ENCODE assay signal across 8 cellular contexts in genomic region chr5:1409386-1410110, GRCh38. TPM values are rescaled to one million over a fixed set of nuclear protein-coding genes. Genes with fewer than 3 reads are reported as not detected.
DNase-seq lines count a peak whose midpoint lies in the region; ATAC-seq, FAIRE-seq and TF ChIP-seq lines count a peak whose summit lies in the region.

No MANE protein-coding gene starts in this region.

- H3K27ac Mint-ChIP-seq in Calu3 (ENCODE audit: unreplicated experiment) = no peak overlapping the region
- no peak overlapping the region for H3K27ac Mint-ChIP-seq in activated T-helper 2 cell treated with anti-CD3 and anti-CD28 coated beads, Interferon-gamma antibody, Interleukin-2, Interleukin-4, amounts not matched to agents 10 μg/mL and 5 μg/mL and 100 μg/mL, durations not matched to agents 14 hours and 24 hours and 36 hours

- 75% methylated on average over 33 of the region's 33 CpGs for WGBS in liver

- peak; percentile 20 for FAIRE-seq in HTR-8/SVneo (lab: Jason Lieb, UNC)

- H3K36me3 ChIP-seq in liver (ENCODE audit: control insufficient read depth in 4 of 4, insufficient read depth in 3 of 4, low read depth in 1 of 4, low read length in 3 of 4) = no peaks in the 10 kb centered on the region

- TF ChIP-seq RAD21 in liver (IDR thresholded peaks at IDR 0.05) = no peak

- H3K9me3 Mint-ChIP-seq in Calu3 (ENCODE audit: low read depth, unreplicated experiment) = no peaks in the 10 kb centered on the region
- H3K9me3 Mint-ChIP-seq in activated T-helper 2 cell treated with anti-CD3 and anti-CD28 coated beads, Interferon-gamma antibody, Interleukin-2, Interleukin-4, amounts not matched to agents 10 μg/mL and 5 μg/mL and 100 μg/mL, durations not matched to agents 14 hours and 24 hours and 36 hours = no peaks in the 10 kb centered on the region

- no peaks in the 10 kb centered on the region for H3K4me1 Mint-ChIP-seq in Calu3 (ENCODE audit: low read depth, unreplicated experiment)
- no peaks in the 10 kb centered on the region for H3K4me1 Mint-ChIP-seq in activated T-helper 2 cell treated with anti-CD3 and anti-CD28 coated beads, Interferon-gamma antibody, Interleukin-2, Interleukin-4, amounts not matched to agents 10 μg/mL and 5 μg/mL and 100 μg/mL, durations not matched to agents 14 hours and 24 hours and 36 hours (ENCODE audit: low read depth)

- no peak for TF ChIP-seq CTCF in Calu3 (IDR thresholded peaks at IDR 0.05; ENCODE audit: unreplicated experiment)
- no peak for TF ChIP-seq CTCF in liver (IDR thresholded peaks at IDR 0.05; ENCODE audit: low read depth, low read length, missing input control)

- H3K4me1 ChIP-seq in liver (ENCODE audit: control insufficient read depth in 4 of 4, insufficient read depth in 4 of 4, low read length in 3 of 4) = no peaks in the 10 kb centered on the region

- H3K4me3 Mint-ChIP-seq in Calu3 (ENCODE audit: low read depth, unreplicated experiment) = no peak overlapping the region
- H3K4me3 Mint-ChIP-seq in activated T-helper 2 cell treated with anti-CD3 and anti-CD28 coated beads, Interferon-gamma antibody, Interleukin-2, Interleukin-4, amounts not matched to agents 10 μg/mL and 5 μg/mL and 100 μg/mL, durations not matched to agents 14 hours and 24 hours and 36 hours (ENCODE audit: low read depth) = no peak overlapping the region

- peaks cover 7% of the 10 kb centered on the region for H3K36me3 Mint-ChIP-seq in Calu3 (ENCODE audit: insufficient read depth, unreplicated experiment)
- H3K36me3 Mint-ChIP-seq in activated T-helper 2 cell treated with anti-CD3 and anti-CD28 coated beads, Interferon-gamma antibody, Interleukin-2, Interleukin-4, amounts not matched to agents 10 μg/mL and 5 μg/mL and 100 μg/mL, durations not matched to agents 14 hours and 24 hours and 36 hours (ENCODE audit: low read depth) = no peaks in the 10 kb centered on the region

- H3K4me3 ChIP-seq in liver (ENCODE audit: low read depth in 1 of 3, low read length in 3 of 3) = no peak overlapping the region

- BruUV-seq in Calu3 (replicated peaks; lab: Mats Ljungman, UMichigan) = no TSS peak

- H3K9ac ChIP-seq in liver (ENCODE audit: low read depth in 1 of 2, low read length in 2 of 2) = no peak overlapping the region

- DNase-seq in Calu3 = peak; percentile 13
- DNase-seq in HTR-8/SVneo (ENCODE audit: insufficient read length, low spot score) = peak; percentile 69
- peak; percentile 22 for DNase-seq in activated T-helper 2 cell treated with anti-CD3 and anti-CD28 coated beads, Interferon-gamma antibody, Interleukin-2, Interleukin-4, amounts not matched to agents 10 μg/mL and 5 μg/mL and 100 μg/mL, durations not matched to agents 14 hours and 24 hours and 36 hours (ENCODE audit: low spot score)

- H3K27ac ChIP-seq in liver (ENCODE audit: low read depth in 1 of 2, low read length in 2 of 2) = no peak overlapping the region

- H3K27me3 ChIP-seq in liver (ENCODE audit: control insufficient read depth in 4 of 4, insufficient read depth in 4 of 4, low read length in 3 of 4) = peaks cover 0 to 5% (median 0%) of the 10 kb centered on the region in 4 donors

- peaks cover 77% of the 10 kb centered on the region for H3K27me3 Mint-ChIP-seq in Calu3 (ENCODE audit: unreplicated experiment)
- H3K27me3 Mint-ChIP-seq in activated T-helper 2 cell treated with anti-CD3 and anti-CD28 coated beads, Interferon-gamma antibody, Interleukin-2, Interleukin-4, amounts not matched to agents 10 μg/mL and 5 μg/mL and 100 μg/mL, durations not matched to agents 14 hours and 24 hours and 36 hours (ENCODE audit: low read depth) = no peaks in the 10 kb centered on the region

- CTCF ChIA-PET in Calu3 (lab: Charles Lee) = no interaction called here

- intact Hi-C loops in Calu3 (cut with micrococcal nuclease; ENCODE audit: unreplicated experiment) = no loop called here
- intact Hi-C loops in activated T-helper 2 cell treated with anti-CD3 and anti-CD28 coated beads, Interferon-gamma antibody, Interleukin-2, Interleukin-4, amounts not matched to agents 10 μg/mL and 5 μg/mL and 100 μg/mL, durations not matched to agents 14 hours and 24 hours and 36 hours (cut with micrococcal nuclease) = no loop called here

- ATAC-seq in GM21717 (IDR thresholded peaks at IDR 0.05; ENCODE audit: unreplicated experiment) (no peak), GM18867 (IDR thresholded peaks at IDR 0.05; ENCODE audit: unreplicated experiment) (no peak), HG03159 (IDR thresholded peaks at IDR 0.05; ENCODE audit: unreplicated experiment) (no peak), GM18519 (IDR thresholded peaks at IDR 0.05; ENCODE audit: low FRiP score, unreplicated experiment) (no peak)

- H3K9me3 ChIP-seq in liver (ENCODE audit: control insufficient read depth in 4 of 4, low read length in 3 of 4) = no peaks in the 10 kb centered on the region

TF ChIP-seq in liver, 16 proteins besides CTCF, POLR2A, EP300 and RAD21:
- TF ChIP-seq TAF1 (conservative IDR thresholded peaks at IDR 0.05) (no peak), REST (IDR thresholded peaks at IDR 0.05) (peak; percentile 98), EGR1 (IDR thresholded peaks at IDR 0.05; ENCODE audit: low read depth in 2 of 2) (no peak)

RNA-seq across cellular contexts. Expression of gene SLC6A3, which starts 35.7 kb away (rescaled TPM):
- total RNA-seq in Calu3 (2022) (not detected in 2 replicates), liver (not detected)
- total RNA-seq in activated T-helper 2 cell treated with anti-CD3 and anti-CD28 coated beads, Interferon-gamma antibody, Interleukin-2, Interleukin-4, amounts not matched to agents 10 μg/mL and 5 μg/mL and 100 μg/mL, durations not matched to agents 14 hours and 24 hours and 36 hours = not detected in 2 replicates
- not detected for polyA plus RNA-seq in liver

Comparison
In these comparisons a context has a peak if more than half of its experiments do, and no peak if none do; other contexts are left out.
1. DNase-seq: peak in every context shown above with its lines; median percentile 69 in HTR-8/SVneo; 22 in activated T-helper 2 cell treated with anti-CD3 and anti-CD28 coated beads, Interferon-gamma antibody, Interleukin-2, Interleukin-4, amounts not matched to agents 10 μg/mL and 5 μg/mL and 100 μg/mL, durations not matched to agents 14 hours and 24 hours and 36 hours; 13 in Calu3.